Comparison of ENCODE assay signal across 15 cellular contexts in genomic region chr12:69101505-69101904, GRCh38.
DNase-seq lines count a peak whose midpoint lies in the region; ATAC-seq and TF ChIP-seq lines count a peak whose summit lies in the region.
"Had no signal": no experiment of that assay in that cellular context is flagged by ENCODE, and none has a peak within 500 bp of the region (broad histone marks: within the 10 kb centered on the region; RNA-seq: fewer than 3 reads in every experiment).

No MANE protein-coding gene starts in this region.

- DNase-seq in LoVo (ENCODE audit: low spot score) (peak; percentile 6), brain pericyte (ENCODE audit: low read depth, low spot score) (peak; percentile 93), lung (ENCODE audit: low spot score) (peak; percentile 52), smooth muscle cell (lab: John Stamatoyannopoulos, UW; ENCODE audit: unreplicated experiment) (no peak), AG20443 (ENCODE audit: low spot score) (no peak), inferior parietal cortex (ENCODE audit: extremely low spot score) (no peak)
- DNase-seq: activated B cell treated with CpG ODN at 0.5 μM for 24 hours; activated naive CD4-positive, alpha-beta T cell treated with anti-CD3 and anti-CD28 coated beads, Interleukin-2, amount 10 ng/mL, durations not matched to agents 7 days and 5 days; GF-D8; NCI-H1694; stimulated activated CD4-positive, alpha-beta T cell treated with anti-CD3 and anti-CD28 coated beads, Interleukin-4, amount 100 ng/mL, for 4 hours; uterus had no signal

- H3K4me3 ChIP-seq in lung (no peak overlapping the region), smooth muscle cell (no peak overlapping the region)
- H3K4me3 ChIP-seq: uterus had no signal

- no peak overlapping the region for H3K9ac ChIP-seq in smooth muscle cell (ENCODE audit: low read depth)

- peaks cover 7% of the 10 kb centered on the region for H3F3A ChIP-seq in smooth muscle cell (ENCODE audit: low read depth)

- H3K9me3 ChIP-seq in lung (ENCODE audit: control insufficient read depth in 2 of 2, insufficient read depth in 1 of 2, low read length in 1 of 2) (no peaks in the 10 kb centered on the region), smooth muscle cell (replicated peaks; ENCODE audit: low read depth) (no peaks in the 10 kb centered on the region)
- H3K9me3 ChIP-seq: uterus had no signal

- H3K27me3 ChIP-seq in lung (ENCODE audit: control insufficient read depth, insufficient read depth) (no peaks in the 10 kb centered on the region), smooth muscle cell (ENCODE audit: low read depth) (no peaks in the 10 kb centered on the region)
- H3K27me3 ChIP-seq: uterus had no signal

- no peak overlapping the region for H3K4me2 ChIP-seq in smooth muscle cell

- H3K79me2 ChIP-seq in smooth muscle cell (ENCODE audit: low read depth): no peaks in the 10 kb centered on the region

- 54 to 86% methylated on average over 4 of the region's 4 CpGs for WGBS in lung, 2 donors
- WGBS in smooth muscle cell (ENCODE audit: low lambda C conversion rate): 95% methylated on average over 4 of the region's 4 CpGs

- H3K27ac ChIP-seq in C4-2B (peak overlapping the region; percentile 52; the same call in 1 of the 2 replicates), lung (ENCODE audit: low read depth in 1 of 2, low read length in 1 of 2) (no peak overlapping the region), smooth muscle cell (ENCODE audit: low read depth) (no peak overlapping the region)
- H3K27ac ChIP-seq: uterus had no signal

- H4K20me1 ChIP-seq in smooth muscle cell (ENCODE audit: low read depth): no peaks in the 10 kb centered on the region

- no peak overlapping the region for H2AFZ ChIP-seq in smooth muscle cell (ENCODE audit: low read depth)

- ATAC-seq in lung (ENCODE audit: insufficient read depth, low FRiP score): no peak
- ATAC-seq in HG02885 (IDR thresholded peaks at IDR 0.05; ENCODE audit: poor library complexity, unreplicated experiment): no peak
- ATAC-seq: stimulated activated memory B cell treated with anti-CD40 and anti-IgM and Interleukin-4, amounts not matched to agents 10 μg/mL and 1 μg/mL and 100 μg/mL, for 72 hours had no signal

- peaks cover 0 to 1% of the 10 kb centered on the region in 2 donors for H3K4me1 ChIP-seq in lung (ENCODE audit: control insufficient read depth in 2 of 2, insufficient read depth in 2 of 2, low read length in 2 of 2)
- H3K4me1 ChIP-seq in smooth muscle cell (ENCODE audit: low read depth): peaks cover 13% of the 10 kb centered on the region
- H3K4me1 ChIP-seq: uterus had no signal

- H3K36me3 ChIP-seq in lung (ENCODE audit: control insufficient read depth in 2 of 2, insufficient read depth in 2 of 2, low read length in 2 of 2) (no peaks in the 10 kb centered on the region), smooth muscle cell (ENCODE audit: low read depth) (no peaks in the 10 kb centered on the region)
- H3K36me3 ChIP-seq: uterus had no signal

- no peak for TF ChIP-seq CTCF in C4-2B (conservative IDR thresholded peaks at IDR 0.05)
- TF ChIP-seq CTCF in lung (IDR thresholded peaks at IDR 0.05; ENCODE audit: control extremely low read depth, extremely low read depth): no peak
- no peak for TF ChIP-seq CTCF in smooth muscle cell (IDR thresholded peaks at IDR 0.05; ENCODE audit: borderline replicate concordance, insufficient read depth, poor library complexity, severe bottlenecking)

Comparison
In these comparisons a context has a peak if more than half of its experiments do, and no peak if none do; other contexts are left out.
1. DNase-seq: peak in LoVo (single experiment), brain pericyte (single experiment) and lung (single experiment); none in smooth muscle cell (single experiment), AG20443 (single experiment) and inferior parietal cortex (single experiment).